ENCODE assay signal across 10 cellular contexts in genomic region chr13:30905932-30906383, GRCh38. TPM values are rescaled to one million over a fixed set of nuclear protein-coding genes. Genes with fewer than 3 reads are reported as not detected.
DNase-seq lines count a peak whose midpoint lies in the region; ATAC-seq and TF ChIP-seq lines count a peak whose summit lies in the region.
"Had no signal": no experiment of that assay in that cellular context is flagged by ENCODE, and none has a peak within 500 bp of the region (broad histone marks: within the 10 kb centered on the region; RNA-seq: fewer than 3 reads in every experiment).

MEDAG (plus strand) TSS chr13:30906271; CDS start chr13:30906516, 245 bp downstream.

- DNase-seq in fibroblast of the aortic adventitia (ENCODE audit: low read depth) (peak; percentile 97), tibial nerve (ENCODE audit: low spot score in 2 of 2) (peak; percentile 82 to 89), NCI-H2029 (lab: John Stamatoyannopoulos, UW) (no peak)
- DNase-seq in CD8-positive, alpha-beta memory T cell: no peak
- DNase-seq: NCI-H1048 had no signal

- H3K27me3 ChIP-seq in muscle layer of colon (ENCODE audit: control insufficient read depth in 1 of 2, insufficient read depth in 2 of 2, low read length in 2 of 2): peaks cover 13 to 32% of the 10 kb centered on the region in 2 donors
- H3K27me3 ChIP-seq in tibial nerve: peaks cover 0 to 10% of the 10 kb centered on the region in 2 donors
- peaks cover 17% of the 10 kb centered on the region for H3K27me3 ChIP-seq in CD8-positive, alpha-beta memory T cell (ENCODE audit: insufficient read depth, low read length, poor library complexity, severe bottlenecking)

- H3K9me3 ChIP-seq in muscle layer of colon (ENCODE audit: low read length): no peaks in the 10 kb centered on the region
- no peaks in the 10 kb centered on the region for H3K9me3 ChIP-seq in tibial nerve
- no peaks in the 10 kb centered on the region for H3K9me3 ChIP-seq in CD8-positive, alpha-beta memory T cell (ENCODE audit: low read length)

- H3K27ac ChIP-seq in muscle layer of colon (ENCODE audit: low read depth, low read length) (no peak within 1 kb of the TSS), tibial nerve (peak within 1 kb of the TSS; percentile 67 to 94 (median 84))
- H3K27ac ChIP-seq in CD8-positive, alpha-beta memory T cell (ENCODE audit: low read depth, low read length): no peak within 1 kb of the TSS

- no peaks in the 10 kb centered on the region for H3K36me3 Mint-ChIP-seq in activated T-helper 17 cell treated with anti-CD3 and anti-CD28 coated beads, Interleukin-2, amount 50 U/mL, for 72 hours (ENCODE audit: low read depth)
- peaks cover 0 to 8% (median 0%) of the 10 kb centered on the region in 3 donors for H3K36me3 Mint-ChIP-seq in CD8-positive, alpha-beta memory T cell

- H3K4me1 Mint-ChIP-seq in activated T-helper 17 cell treated with anti-CD3 and anti-CD28 coated beads, Interleukin-2, amount 50 U/mL, for 72 hours: peaks cover 7% of the 10 kb centered on the region
- peaks cover 5 to 22% (median 10%) of the 10 kb centered on the region in 3 donors for H3K4me1 Mint-ChIP-seq in CD8-positive, alpha-beta memory T cell

- H3K27me3 Mint-ChIP-seq in activated T-helper 17 cell treated with anti-CD3 and anti-CD28 coated beads, Interleukin-2, amount 50 U/mL, for 72 hours: peaks cover 37% of the 10 kb centered on the region
- peaks cover 38 to 71% of the 10 kb centered on the region in 2 donors for H3K27me3 Mint-ChIP-seq in CD8-positive, alpha-beta memory T cell

- H3K36me3 ChIP-seq in muscle layer of colon (ENCODE audit: insufficient read depth, low read length) (no peaks in the 10 kb centered on the region), tibial nerve (no peaks in the 10 kb centered on the region)
- no peaks in the 10 kb centered on the region for H3K36me3 ChIP-seq in CD8-positive, alpha-beta memory T cell (ENCODE audit: insufficient read depth, low read length)

- peak in 1 of 2 donors; percentile 92 for TF ChIP-seq EP300 in tibial nerve (IDR thresholded peaks at IDR 0.05)

- no peak within 1 kb of the TSS for H3K9ac ChIP-seq in muscle layer of colon (ENCODE audit: low read length)

- no peak for ATAC-seq in activated T-helper 17 cell treated with anti-CD3 and anti-CD28 coated beads, Interleukin-2, amount 50 U/mL, for 72 hours (replicated peaks)
- ATAC-seq in GM19397 (IDR thresholded peaks at IDR 0.05; ENCODE audit: unreplicated experiment): no peak
- no peak for ATAC-seq in GM18907 (IDR thresholded peaks at IDR 0.05; ENCODE audit: unreplicated experiment)

- CTCF ChIA-PET in CD8-positive, alpha-beta memory T cell (lab: Charles Lee): no interaction called here

- POLR2A ChIA-PET in CD8-positive, alpha-beta memory T cell (lab: Charles Lee): no interaction called here

- peak; percentile 18 to 39 for TF ChIP-seq POLR2A in tibial nerve (IDR thresholded peaks at IDR 0.05)

- H3K9me3 Mint-ChIP-seq in activated T-helper 17 cell treated with anti-CD3 and anti-CD28 coated beads, Interleukin-2, amount 50 U/mL, for 72 hours: no peaks in the 10 kb centered on the region
- no peaks in the 10 kb centered on the region for H3K9me3 Mint-ChIP-seq in CD8-positive, alpha-beta memory T cell
- H3K9me3 Mint-ChIP-seq: activated T-helper 2 cell treated with anti-CD3 and anti-CD28 coated beads, Interferon-gamma antibody, Interleukin-2, Interleukin-4, amounts not matched to agents 10 μg/mL and 5 μg/mL and 100 μg/mL, durations not matched to agents 14 hours and 24 hours and 36 hours had no signal

- H3K27ac Mint-ChIP-seq in activated T-helper 17 cell treated with anti-CD3 and anti-CD28 coated beads, Interleukin-2, amount 50 U/mL, for 72 hours: no peak within 1 kb of the TSS
- no peak within 1 kb of the TSS for H3K27ac Mint-ChIP-seq in CD8-positive, alpha-beta memory T cell
- H3K27ac Mint-ChIP-seq: activated T-helper 2 cell treated with anti-CD3 and anti-CD28 coated beads, Interferon-gamma antibody, Interleukin-2, Interleukin-4, amounts not matched to agents 10 μg/mL and 5 μg/mL and 100 μg/mL, durations not matched to agents 14 hours and 24 hours and 36 hours had no signal

- H3K4me3 ChIP-seq in fibroblast of the aortic adventitia (ENCODE audit: low read depth, low read length): peak within 1 kb of the TSS; percentile 90
- H3K4me3 ChIP-seq in muscle layer of colon (ENCODE audit: low read depth in 1 of 2, low read length in 2 of 2): peak within 1 kb of the TSS; percentile 23 to 33
- H3K4me3 ChIP-seq in tibial nerve: peak within 1 kb of the TSS; percentile 33 to 68 (median 48)
- no peak within 1 kb of the TSS for H3K4me3 ChIP-seq in CD8-positive, alpha-beta memory T cell (ENCODE audit: low read length)

- TF ChIP-seq CTCF in fibroblast of the aortic adventitia (IDR thresholded peaks at IDR 0.05; ENCODE audit: insufficient read depth, low read length): no peak
- TF ChIP-seq CTCF in tibial nerve (IDR thresholded peaks at IDR 0.05): no peak

- peak within 1 kb of the TSS; percentile 1 for H3K4me3 Mint-ChIP-seq in activated T-helper 17 cell treated with anti-CD3 and anti-CD28 coated beads, Interleukin-2, amount 50 U/mL, for 72 hours
- H3K4me3 Mint-ChIP-seq in CD8-positive, alpha-beta memory T cell: peak within 1 kb of the TSS in 1 of 7 donors; percentile 4

- H3K4me1 ChIP-seq in muscle layer of colon (ENCODE audit: insufficient read depth, low read length) (peaks cover 6% of the 10 kb centered on the region), tibial nerve (peaks cover 0 to 55% (median 9%) of the 10 kb centered on the region in 4 donors)
- no peaks in the 10 kb centered on the region for H3K4me1 ChIP-seq in CD8-positive, alpha-beta memory T cell (ENCODE audit: insufficient read depth, low read length)

- 5% methylated on average over 7 to 34 of the region's 35 CpGs for WGBS in tibial nerve, 2 donors

RNA-seq across cellular contexts. Expression of gene MEDAG, which starts in this region (rescaled TPM):
- total RNA-seq in activated T-helper 17 cell treated with anti-CD3 and anti-CD28 coated beads, Interleukin-2, amount 50 U/mL, for 72 hours: under 1 TPM in 1 of 2 donors, not detected in 1; 0.21 TPM
- total RNA-seq in fibroblast of the aortic adventitia (ENCODE audit: low replicate concordance) (122 and 325 TPM in 2 replicates), tibial nerve (100 to 1,000 TPM in 3 of 4 donors, 10 to 100 TPM in 1; 95.1 to 151 (median 122) TPM)
- not detected for total RNA-seq in CD8-positive, alpha-beta memory T cell
- polyA plus RNA-seq in CD8-positive, alpha-beta memory T cell: not detected
- total RNA-seq: activated T-helper 2 cell treated with anti-CD3 and anti-CD28 coated beads, Interferon-gamma antibody, Interleukin-2, Interleukin-4, amounts not matched to agents 10 μg/mL and 5 μg/mL and 100 μg/mL, durations not matched to agents 14 hours and 24 hours and 36 hours had no signal

Comparison
In these comparisons a context has a peak if more than half of its experiments do, and no peak if none do; other contexts are left out.
1. RNA of gene MEDAG (total RNA-seq): 95.1 to 151 TPM in tibial nerve and 122 to 325 TPM in fibroblast of the aortic adventitia; 0.21 TPM in activated T-helper 17 cell treated with anti-CD3 and anti-CD28 coated beads, Interleukin-2, amount 50 U/mL, for 72 hours and not detected in CD8-positive, alpha-beta memory T cell; every median in the first group is over 10 times any median in the second.
2. DNase-seq: peak in fibroblast of the aortic adventitia (single experiment) and tibial nerve (2 of 2); none in NCI-H2029 (single experiment) and CD8-positive, alpha-beta memory T cell (0 of 5).
3. H3K27ac ChIP-seq: peak in tibial nerve (4 of 4); none in muscle layer of colon (single experiment) and CD8-positive, alpha-beta memory T cell (single experiment).